In the genomic region with DNA sequence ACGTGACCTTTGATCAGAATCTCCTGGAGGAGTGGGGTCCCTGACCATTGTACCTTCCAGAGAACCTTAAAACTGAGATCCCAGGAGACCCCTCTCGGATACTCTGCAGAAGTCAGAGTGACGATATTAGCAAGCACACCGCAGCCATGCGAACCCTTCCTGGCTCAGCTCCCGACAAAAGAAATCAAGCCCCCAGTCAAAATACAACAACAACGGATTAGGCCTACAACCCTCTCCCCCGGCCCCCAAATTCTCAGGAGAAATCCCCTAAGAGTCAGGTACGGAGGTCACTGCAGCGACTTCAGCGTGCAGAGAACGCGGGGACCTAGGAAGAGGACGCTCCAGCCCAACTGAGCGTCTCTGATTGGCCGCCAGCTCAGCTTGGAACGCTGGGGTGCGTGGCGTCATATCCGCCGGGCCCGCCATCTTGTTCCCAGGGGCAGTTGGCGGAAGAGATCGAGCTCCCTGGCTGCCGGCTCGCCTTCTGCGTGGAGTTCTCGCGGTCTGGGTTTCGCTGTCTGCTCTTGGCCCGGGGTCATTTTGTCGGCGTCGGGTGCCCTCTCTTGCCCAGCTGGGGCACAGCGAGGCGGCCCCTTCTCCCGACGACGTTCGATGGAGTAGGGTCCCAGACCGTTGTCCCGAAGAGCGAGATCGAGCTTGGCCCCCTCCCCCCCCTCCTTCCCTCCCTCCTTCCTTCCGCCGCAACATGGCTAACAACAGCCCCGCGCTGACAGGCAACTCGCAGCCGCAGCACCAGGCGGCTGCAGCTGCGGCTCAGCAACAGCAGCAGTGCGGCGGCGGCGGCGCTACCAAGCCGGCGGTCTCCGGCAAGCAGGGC, we compare ENCODE assay signal across 1 cellular context.
TF ChIP-seq lines count a peak whose summit lies in the region.

A gene with protein sequence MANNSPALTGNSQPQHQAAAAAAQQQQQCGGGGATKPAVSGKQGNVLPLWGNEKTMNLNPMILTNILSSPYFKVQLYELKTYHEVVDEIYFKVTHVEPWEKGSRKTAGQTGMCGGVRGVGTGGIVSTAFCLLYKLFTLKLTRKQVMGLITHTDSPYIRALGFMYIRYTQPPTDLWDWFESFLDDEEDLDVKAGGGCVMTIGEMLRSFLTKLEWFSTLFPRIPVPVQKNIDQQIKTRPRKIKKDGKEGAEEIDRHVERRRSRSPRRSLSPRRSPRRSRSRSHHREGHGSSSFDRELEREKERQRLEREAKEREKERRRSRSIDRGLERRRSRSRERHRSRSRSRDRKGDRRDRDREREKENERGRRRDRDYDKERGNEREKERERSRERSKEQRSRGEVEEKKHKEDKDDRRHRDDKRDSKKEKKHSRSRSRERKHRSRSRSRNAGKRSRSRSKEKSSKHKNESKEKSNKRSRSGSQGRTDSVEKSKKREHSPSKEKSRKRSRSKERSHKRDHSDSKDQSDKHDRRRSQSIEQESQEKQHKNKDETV (plus strand): TSS at position 425 of the 838 bp plus-strand sequence. CDS start 282 bp downstream, at position 707.

TF ChIP-seq in K562, 482 proteins besides CTCF, POLR2A, EP300 and RAD21 (continued from another document and continues in another):
- TF ChIP-seq, protein P1, sequence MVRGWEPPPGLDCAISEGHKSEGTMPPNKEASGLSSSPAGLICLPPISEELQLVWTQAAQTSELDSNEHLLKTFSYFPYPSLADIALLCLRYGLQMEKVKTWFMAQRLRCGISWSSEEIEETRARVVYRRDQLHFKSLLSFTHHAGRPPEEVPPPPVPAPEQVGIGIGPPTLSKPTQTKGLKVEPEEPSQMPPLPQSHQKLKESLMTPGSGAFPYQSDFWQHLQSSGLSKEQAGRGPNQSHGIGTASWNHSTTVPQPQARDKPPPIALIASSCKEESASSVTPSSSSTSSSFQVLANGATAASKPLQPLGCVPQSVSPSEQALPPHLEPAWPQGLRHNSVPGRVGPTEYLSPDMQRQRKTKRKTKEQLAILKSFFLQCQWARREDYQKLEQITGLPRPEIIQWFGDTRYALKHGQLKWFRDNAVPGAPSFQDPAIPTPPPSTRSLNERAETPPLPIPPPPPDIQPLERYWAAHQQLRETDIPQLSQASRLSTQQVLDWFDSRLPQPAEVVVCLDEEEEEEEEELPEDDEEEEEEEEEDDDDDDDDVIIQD (CRISPR knock-in tag; IDR thresholded peaks at IDR 0.05), result no peak
- TF ChIP-seq COPS2 (conservative IDR thresholded peaks at IDR 0.05) (no peak), SMARCE1 (IDR thresholded peaks at IDR 0.05) (no peak), MECOM (CRISPR knock-in tag; IDR thresholded peaks at IDR 0.05) (peak; percentile 22; the same call in 1 of the 2 replicates), BRCA1 (IDR thresholded peaks at IDR 0.05) (no peak), BRCA1 (CRISPR knock-in tag; IDR thresholded peaks at IDR 0.05) (no peak), ZNF584 (CRISPR knock-in tag; IDR thresholded peaks at IDR 0.05; ENCODE audit: low read depth) (no peak), NCOA1 (IDR thresholded peaks at IDR 0.05; ENCODE audit: low read depth) (peak; percentile 57; the same call in 1 of the 2 replicates), ZNF232 (CRISPR knock-in tag; IDR thresholded peaks at IDR 0.05) (0 out of 2 replicates have a peak, but pooled peaks have one; percentile 24), U2AF1 (optimal IDR thresholded peaks at IDR 0.05; ENCODE audit: low read depth, low read length) (no peak), ATF7 (IDR thresholded peaks at IDR 0.05) (peak; percentile 90), BHLHE40 (IDR thresholded peaks at IDR 0.05; ENCODE audit: low read length) (peak; percentile 4; the same call in 1 of the 2 replicates), ZNF41 (CRISPR knock-in tag; conservative IDR thresholded peaks at IDR 0.05) (no peak), CREBBP (IDR thresholded peaks at IDR 0.05; ENCODE audit: low read depth, low read length) (no peak), ZNF124 (CRISPR knock-in tag; IDR thresholded peaks at IDR 0.05) (no peak), TFE3 (CRISPR knock-in tag; IDR thresholded peaks at IDR 0.05) (no peak), ELK3 (CRISPR knock-in tag; IDR thresholded peaks at IDR 0.05) (no peak), NR1H2 (CRISPR knock-in tag; IDR thresholded peaks at IDR 0.05) (peak; percentile 57; the same call in 1 of the 2 replicates), ZNF165 (CRISPR knock-in tag; IDR thresholded peaks at IDR 0.05; ENCODE audit: borderline replicate concordance) (no peak), ZNF655 (CRISPR knock-in tag; IDR thresholded peaks at IDR 0.05) (no peak), MAZ (CRISPR knock-in tag; conservative IDR thresholded peaks at IDR 0.05 in 1 of 2, IDR thresholded peaks at IDR 0.05 in 1 of 2) (peak; percentile 85 to 96), SRSF7 (optimal IDR thresholded peaks at IDR 0.05; ENCODE audit: low read depth, low read length) (no peak), RBM17 (IDR thresholded peaks at IDR 0.05; ENCODE audit: borderline replicate concordance, low read depth, low read length) (no peak), E2F5 (CRISPR knock-in tag; IDR thresholded peaks at IDR 0.05) (no peak; the same call in 1 of the 2 replicates), RCOR1 (IDR thresholded peaks at IDR 0.05; ENCODE audit: borderline replicate concordance in 1 of 2, low read depth in 2 of 2, low read length in 2 of 2) (peak in 1 of 2 experiments; percentile 50; a peak in 1 of 4 replicates), ZNF282 (CRISPR knock-in tag; IDR thresholded peaks at IDR 0.05) (no peak), PYGO2 (tag; IDR thresholded peaks at IDR 0.05) (no peak), CEBPB (tag; IDR thresholded peaks at IDR 0.05) (no peak), ZNF707 (CRISPR knock-in tag; conservative IDR thresholded peaks at IDR 0.05) (no peak), ZNF23 (CRISPR knock-in tag; IDR thresholded peaks at IDR 0.05) (no peak), KAT7 (CRISPR knock-in tag; IDR thresholded peaks at IDR 0.05; ENCODE audit: borderline replicate concordance) (peak; percentile 96), GTF3C2 (IDR thresholded peaks at IDR 0.05; ENCODE audit: borderline replicate concordance, extremely low read depth, insufficient read length) (no peak), YY1 (IDR thresholded peaks at IDR 0.05; ENCODE audit: borderline replicate concordance in 1 of 3, control insufficient read depth in 1 of 3, extremely low read depth in 1 of 3, insufficient read depth in 3 of 3, insufficient read length in 1 of 3, insufficient replicate concordance in 2 of 3, low read depth in 1 of 3, low read length in 2 of 3) (peak; percentile 93 to 98 (median 96)), FOXM1 (IDR thresholded peaks at IDR 0.05; ENCODE audit: low read depth) (peak; percentile 65), FOXM1 (CRISPR knock-in tag; IDR thresholded peaks at IDR 0.05; ENCODE audit: low read depth) (0 out of 2 replicates have a peak, but pooled peaks have one; percentile 70)
- TF ChIP-seq, protein P2, sequence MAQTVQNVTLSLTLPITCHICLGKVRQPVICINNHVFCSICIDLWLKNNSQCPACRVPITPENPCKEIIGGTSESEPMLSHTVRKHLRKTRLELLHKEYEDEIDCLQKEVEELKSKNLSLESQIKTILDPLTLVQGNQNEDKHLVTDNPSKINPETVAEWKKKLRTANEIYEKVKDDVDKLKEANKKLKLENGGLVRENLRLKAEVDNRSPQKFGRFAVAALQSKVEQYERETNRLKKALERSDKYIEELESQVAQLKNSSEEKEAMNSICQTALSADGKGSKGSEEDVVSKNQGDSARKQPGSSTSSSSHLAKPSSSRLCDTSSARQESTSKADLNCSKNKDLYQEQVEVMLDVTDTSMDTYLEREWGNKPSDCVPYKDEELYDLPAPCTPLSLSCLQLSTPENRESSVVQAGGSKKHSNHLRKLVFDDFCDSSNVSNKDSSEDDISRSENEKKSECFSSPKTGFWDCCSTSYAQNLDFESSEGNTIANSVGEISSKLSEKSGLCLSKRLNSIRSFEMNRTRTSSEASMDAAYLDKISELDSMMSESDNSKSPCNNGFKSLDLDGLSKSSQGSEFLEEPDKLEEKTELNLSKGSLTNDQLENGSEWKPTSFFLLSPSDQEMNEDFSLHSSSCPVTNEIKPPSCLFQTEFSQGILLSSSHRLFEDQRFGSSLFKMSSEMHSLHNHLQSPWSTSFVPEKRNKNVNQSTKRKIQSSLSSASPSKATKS (CRISPR knock-in tag; IDR thresholded peaks at IDR 0.05), result no peak
- TF ChIP-seq, protein P3, sequence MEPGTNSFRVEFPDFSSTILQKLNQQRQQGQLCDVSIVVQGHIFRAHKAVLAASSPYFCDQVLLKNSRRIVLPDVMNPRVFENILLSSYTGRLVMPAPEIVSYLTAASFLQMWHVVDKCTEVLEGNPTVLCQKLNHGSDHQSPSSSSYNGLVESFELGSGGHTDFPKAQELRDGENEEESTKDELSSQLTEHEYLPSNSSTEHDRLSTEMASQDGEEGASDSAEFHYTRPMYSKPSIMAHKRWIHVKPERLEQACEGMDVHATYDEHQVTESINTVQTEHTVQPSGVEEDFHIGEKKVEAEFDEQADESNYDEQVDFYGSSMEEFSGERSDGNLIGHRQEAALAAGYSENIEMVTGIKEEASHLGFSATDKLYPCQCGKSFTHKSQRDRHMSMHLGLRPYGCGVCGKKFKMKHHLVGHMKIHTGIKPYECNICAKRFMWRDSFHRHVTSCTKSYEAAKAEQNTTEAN (CRISPR knock-in tag; IDR thresholded peaks at IDR 0.05), result no peak
- TF ChIP-seq, protein P4, sequence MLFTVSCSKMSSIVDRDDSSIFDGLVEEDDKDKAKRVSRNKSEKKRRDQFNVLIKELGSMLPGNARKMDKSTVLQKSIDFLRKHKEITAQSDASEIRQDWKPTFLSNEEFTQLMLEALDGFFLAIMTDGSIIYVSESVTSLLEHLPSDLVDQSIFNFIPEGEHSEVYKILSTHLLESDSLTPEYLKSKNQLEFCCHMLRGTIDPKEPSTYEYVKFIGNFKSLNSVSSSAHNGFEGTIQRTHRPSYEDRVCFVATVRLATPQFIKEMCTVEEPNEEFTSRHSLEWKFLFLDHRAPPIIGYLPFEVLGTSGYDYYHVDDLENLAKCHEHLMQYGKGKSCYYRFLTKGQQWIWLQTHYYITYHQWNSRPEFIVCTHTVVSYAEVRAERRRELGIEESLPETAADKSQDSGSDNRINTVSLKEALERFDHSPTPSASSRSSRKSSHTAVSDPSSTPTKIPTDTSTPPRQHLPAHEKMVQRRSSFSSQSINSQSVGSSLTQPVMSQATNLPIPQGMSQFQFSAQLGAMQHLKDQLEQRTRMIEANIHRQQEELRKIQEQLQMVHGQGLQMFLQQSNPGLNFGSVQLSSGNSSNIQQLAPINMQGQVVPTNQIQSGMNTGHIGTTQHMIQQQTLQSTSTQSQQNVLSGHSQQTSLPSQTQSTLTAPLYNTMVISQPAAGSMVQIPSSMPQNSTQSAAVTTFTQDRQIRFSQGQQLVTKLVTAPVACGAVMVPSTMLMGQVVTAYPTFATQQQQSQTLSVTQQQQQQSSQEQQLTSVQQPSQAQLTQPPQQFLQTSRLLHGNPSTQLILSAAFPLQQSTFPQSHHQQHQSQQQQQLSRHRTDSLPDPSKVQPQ (CRISPR knock-in tag; IDR thresholded peaks at IDR 0.05; ENCODE audit: borderline replicate concordance), result no peak
